ENCODE assay signal across 8 cellular contexts in genomic region chr16:77722315-77723107, GRCh38. TPM values are rescaled to one million over a fixed set of nuclear protein-coding genes. Genes with fewer than 3 reads are reported as not detected.
A peak's percentile ranks its signal among the peaks of the same experiment; 100 is the strongest.
DNase-seq lines count a peak whose midpoint lies in the region; ATAC-seq and TF ChIP-seq lines count a peak whose summit lies in the region.

NUDT7 (plus strand) TSS chr16:77722514; CDS start chr16:77722583, 69 bp downstream.

- no peak; a peak in 1 of 4 replicates for TF ChIP-seq EP300 in SK-N-SH (IDR thresholded peaks at IDR 0.05; ENCODE audit: borderline replicate concordance in 1 of 2, low read depth in 1 of 2, low read length in 1 of 2)

- H3K4me3 ChIP-seq in GM12864 (ENCODE audit: low read depth, low read length) (peak within 1 kb of the TSS; percentile 75), SK-N-SH (ENCODE audit: low read depth in 2 of 2, low read length in 1 of 2) (peak within 1 kb of the TSS; percentile 76 to 92), cardiac muscle cell (peak within 1 kb of the TSS; percentile 41), parathyroid adenoma (ENCODE audit: low read depth, low read length) (peak within 1 kb of the TSS; percentile 91), tibial artery (peak within 1 kb of the TSS; percentile 75 to 80)

- intact Hi-C loops in tibial artery (cut with DNase I; ENCODE audit: low total_unique reads) = loop anchor here (10.0 kb wide), 1 partner anchor 62 kb away; the partner anchor contains the start of gene VAT1L

- peaks cover 5% of the 10 kb centered on the region for H3F3A ChIP-seq in SK-N-SH (replicated peaks; ENCODE audit: insufficient read depth)

- H3K9ac ChIP-seq in SK-N-SH (peak within 1 kb of the TSS; percentile 83), parathyroid adenoma (peak within 1 kb of the TSS; percentile 2)

- peak; percentile 43 for TF ChIP-seq CTCF in GM12864 (IDR thresholded peaks at IDR 0.05; ENCODE audit: low read depth, low read length, missing control alignments)
- TF ChIP-seq CTCF in SK-N-SH (IDR thresholded peaks at IDR 0.05) = peak; percentile 42
- peak; percentile 18 for TF ChIP-seq CTCF in cardiac muscle cell (IDR thresholded peaks at IDR 0.05; ENCODE audit: low read depth, low read length)
- TF ChIP-seq CTCF in parathyroid adenoma (IDR thresholded peaks at IDR 0.05) = peak; percentile 20
- TF ChIP-seq CTCF in tibial artery (IDR thresholded peaks at IDR 0.05) = no peak

- no peaks in the 10 kb centered on the region for H3K79me2 ChIP-seq in SK-N-SH (ENCODE audit: insufficient read depth)
- no peaks in the 10 kb centered on the region for H3K79me2 ChIP-seq in parathyroid adenoma

- no peaks in the 10 kb centered on the region for H3K36me3 ChIP-seq in SK-N-SH (replicated peaks in 1 of 2; ENCODE audit: control insufficient read depth in 1 of 2, insufficient read depth in 2 of 2, low read length in 1 of 2)
- H3K36me3 ChIP-seq in cardiac muscle cell = no peaks in the 10 kb centered on the region
- no peaks in the 10 kb centered on the region for H3K36me3 ChIP-seq in parathyroid adenoma (ENCODE audit: control insufficient read depth, insufficient read depth, low read length)
- peaks cover 0 to 13% (median 8%) of the 10 kb centered on the region in 3 donors for H3K36me3 ChIP-seq in tibial artery

- under 1% methylated on average over 30 of the region's 55 CpGs for WGBS in SK-N-SH (ENCODE audit: low lambda C conversion rate)

- H3K4me1 ChIP-seq in SK-N-SH (ENCODE audit: control insufficient read depth in 1 of 2, insufficient read depth in 2 of 2, low read depth in 1 of 2, low read length in 1 of 2) (peaks cover 0 to 5% of the 10 kb centered on the region in 2 experiments; a peak in 1 of 4 replicates), cardiac muscle cell (ENCODE audit: low read depth) (peaks cover 6% of the 10 kb centered on the region), parathyroid adenoma (no peaks in the 10 kb centered on the region), tibial artery (peaks cover 0 to 13% (median 9%) of the 10 kb centered on the region in 4 donors)

- no peaks in the 10 kb centered on the region for H3K9me3 ChIP-seq in SK-N-SH
- H3K9me3 ChIP-seq in cardiac muscle cell (ENCODE audit: low read depth) = no peaks in the 10 kb centered on the region
- no peaks in the 10 kb centered on the region for H3K9me3 ChIP-seq in parathyroid adenoma (ENCODE audit: control insufficient read depth, low read length)
- no peaks in the 10 kb centered on the region for H3K9me3 ChIP-seq in tibial artery

- H3K9me2 ChIP-seq in SK-N-SH = no peaks in the 10 kb centered on the region

- no peaks in the 10 kb centered on the region for H4K20me1 ChIP-seq in SK-N-SH (ENCODE audit: insufficient read depth)

- CTCF ChIA-PET in SK-N-SH (lab: Yijun Ruan, JAX) = interaction anchor here (1.3 kb wide), 1 partner anchor 84 kb away, joined by 3 read pairs; no protein-coding TSS in a partner anchor

- ATAC-seq in HG02588 (IDR thresholded peaks at IDR 0.05; ENCODE audit: unreplicated experiment) = peak; percentile 88

- peak within 1 kb of the TSS; percentile 82 to 86 for H3K27ac ChIP-seq in SK-N-SH (ENCODE audit: low read depth in 2 of 2, low read length in 1 of 2)
- peak within 1 kb of the TSS; percentile 83 for H3K27ac ChIP-seq in cardiac muscle cell
- H3K27ac ChIP-seq in parathyroid adenoma = peak within 1 kb of the TSS; percentile 62
- H3K27ac ChIP-seq in tibial artery = peak within 1 kb of the TSS; percentile 86 to 94

- TF ChIP-seq RAD21 in SK-N-SH (IDR thresholded peaks at IDR 0.05; ENCODE audit: low read length) = peak; percentile 34; the same call in 1 of the 2 replicates

- POLR2A ChIA-PET in SK-N-SH (lab: Yijun Ruan, JAX) = interaction anchor here (0.6 kb wide), 2 partner anchors 39 to 250 kb away, joined by 3 to 4 read pairs; no protein-coding TSS in a partner anchor

- H3K4me2 ChIP-seq in SK-N-SH (peak within 1 kb of the TSS; percentile 94), parathyroid adenoma (ENCODE audit: low read length) (peak within 1 kb of the TSS; percentile 98)

- H2AFZ ChIP-seq in SK-N-SH (ENCODE audit: low read depth) (peak within 1 kb of the TSS; percentile 95), parathyroid adenoma (peak within 1 kb of the TSS; percentile 95)

- DNase-seq in GM12864 (ENCODE audit: low read depth) (peak; percentile 76), NCI-H1048 (lab: John Stamatoyannopoulos, UW) (peak; percentile 68), SK-N-SH (peak; percentile 98), cardiac muscle cell (ENCODE audit: low read depth in 1 of 2, low spot score in 1 of 2) (peak; percentile 98 to 99), tibial artery (peak; percentile 99)
- DNase-seq in activated naive CD8-positive, alpha-beta T cell treated with anti-CD3 and anti-CD28 coated beads, Interleukin-2, amount 50 U/mL, for 16 hours (ENCODE audit: low read depth, low spot score) = peak; percentile 97

- H3K27me3 ChIP-seq in SK-N-SH (ENCODE audit: insufficient read depth) = no peaks in the 10 kb centered on the region
- H3K27me3 ChIP-seq in cardiac muscle cell = no peaks in the 10 kb centered on the region
- no peaks in the 10 kb centered on the region for H3K27me3 ChIP-seq in parathyroid adenoma (ENCODE audit: control insufficient read depth, insufficient read depth, low read length)
- H3K27me3 ChIP-seq in tibial artery = no peaks in the 10 kb centered on the region

TF ChIP-seq in SK-N-SH, 30 proteins besides CTCF, POLR2A, EP300 and RAD21 (continues in another document):
- TF ChIP-seq GATA2 (CRISPR knock-in tag; IDR thresholded peaks at IDR 0.05) (no peak), RXRA (IDR thresholded peaks at IDR 0.05; ENCODE audit: borderline replicate concordance, low read depth) (no peak), TAF1 (IDR thresholded peaks at IDR 0.05; ENCODE audit: borderline replicate concordance, low read depth, low read length) (peak; percentile 67; the same call in 1 of the 2 replicates), CHD2 (IDR thresholded peaks at IDR 0.05; ENCODE audit: low read length, partially characterized antibody) (peak; percentile 26), PBX3 (IDR thresholded peaks at IDR 0.05) (no peak), SMC3 (IDR thresholded peaks at IDR 0.05; ENCODE audit: low read depth, low read length) (no peak), FOSL2 (IDR thresholded peaks at IDR 0.05; ENCODE audit: borderline replicate concordance, low read depth) (no peak), GABPA (IDR thresholded peaks at IDR 0.05; ENCODE audit: low read depth) (peak; percentile 19; the same call in 1 of the 2 replicates), POLR2AphosphoS5 (IDR thresholded peaks at IDR 0.05; ENCODE audit: low read depth, low read length) (peak; percentile 76; the same call in 1 of the 2 replicates), SIN3A (IDR thresholded peaks at IDR 0.05; ENCODE audit: borderline replicate concordance, low read depth, low read length) (no peak), ZBTB33 (IDR thresholded peaks at IDR 0.05; ENCODE audit: borderline replicate concordance, low read depth) (no peak), YY1 (IDR thresholded peaks at IDR 0.05; ENCODE audit: low read depth) (no peak), TEAD4 (IDR thresholded peaks at IDR 0.05; ENCODE audit: borderline replicate concordance, insufficient read depth) (no peak), NRF1 (IDR thresholded peaks at IDR 0.05; ENCODE audit: low read depth, low read length) (peak; percentile 89), NFIC (IDR thresholded peaks at IDR 0.05; ENCODE audit: borderline replicate concordance) (no peak), JUND (IDR thresholded peaks at IDR 0.05) (no peak), FOXM1 (IDR thresholded peaks at IDR 0.05; ENCODE audit: low read depth) (no peak), MXI1 (IDR thresholded peaks at IDR 0.05; ENCODE audit: low read depth, low read length) (no peak)
- TF ChIP-seq, protein P1, sequence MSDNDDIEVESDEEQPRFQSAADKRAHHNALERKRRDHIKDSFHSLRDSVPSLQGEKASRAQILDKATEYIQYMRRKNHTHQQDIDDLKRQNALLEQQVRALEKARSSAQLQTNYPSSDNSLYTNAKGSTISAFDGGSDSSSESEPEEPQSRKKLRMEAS (IDR thresholded peaks at IDR 0.05; ENCODE audit: low read depth) = peak; percentile 30; the same call in 1 of the 2 replicates
- TF ChIP-seq, protein P2, sequence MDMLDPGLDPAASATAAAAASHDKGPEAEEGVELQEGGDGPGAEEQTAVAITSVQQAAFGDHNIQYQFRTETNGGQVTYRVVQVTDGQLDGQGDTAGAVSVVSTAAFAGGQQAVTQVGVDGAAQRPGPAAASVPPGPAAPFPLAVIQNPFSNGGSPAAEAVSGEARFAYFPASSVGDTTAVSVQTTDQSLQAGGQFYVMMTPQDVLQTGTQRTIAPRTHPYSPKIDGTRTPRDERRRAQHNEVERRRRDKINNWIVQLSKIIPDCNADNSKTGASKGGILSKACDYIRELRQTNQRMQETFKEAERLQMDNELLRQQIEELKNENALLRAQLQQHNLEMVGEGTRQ (IDR thresholded peaks at IDR 0.05; ENCODE audit: borderline replicate concordance, low read depth, low read length) = no peak

RNA-seq across cellular contexts. Expression of gene NUDT7, which starts in this region (rescaled TPM):
- polyA plus RNA-seq in SK-N-SH (2012; rRNA removed) = 11.4 and 14.9 TPM in 2 replicates
- 14.9 and 15.9 TPM in 2 replicates for polyA plus RNA-seq in SK-N-SH (2012; cell fraction: cytosol; rRNA removed)
- 5.6 and 7.7 TPM in 2 replicates for polyA plus RNA-seq in SK-N-SH (2012; cell fraction: nucleus; rRNA removed)
- total RNA-seq in cardiac muscle cell = 11.8 and 12.2 TPM in 2 replicates
- 21.9 and 42.6 TPM in 2 replicates for polyA plus RNA-seq in cardiac muscle cell

Comparison
In these comparisons a context has a peak if more than half of its experiments do, and no peak if none do; other contexts are left out.
1. Peak in every context shown above with its lines: DNase-seq, ATAC-seq, H3K4me3 ChIP-seq and H3K27ac ChIP-seq.
2. H3K4me3 ChIP-seq: peak in every context shown above with its lines; median percentile 91 in parathyroid adenoma; 84 in SK-N-SH; 78 in tibial artery; 75 in GM12864; 41 in cardiac muscle cell.
3. CTCF ChIP-seq: peak in GM12864 (single experiment), SK-N-SH (single experiment), cardiac muscle cell (single experiment) and parathyroid adenoma (single experiment); none in tibial artery (0 of 2).